ENCODE assay signal across 1 cellular context in the genomic region with DNA sequence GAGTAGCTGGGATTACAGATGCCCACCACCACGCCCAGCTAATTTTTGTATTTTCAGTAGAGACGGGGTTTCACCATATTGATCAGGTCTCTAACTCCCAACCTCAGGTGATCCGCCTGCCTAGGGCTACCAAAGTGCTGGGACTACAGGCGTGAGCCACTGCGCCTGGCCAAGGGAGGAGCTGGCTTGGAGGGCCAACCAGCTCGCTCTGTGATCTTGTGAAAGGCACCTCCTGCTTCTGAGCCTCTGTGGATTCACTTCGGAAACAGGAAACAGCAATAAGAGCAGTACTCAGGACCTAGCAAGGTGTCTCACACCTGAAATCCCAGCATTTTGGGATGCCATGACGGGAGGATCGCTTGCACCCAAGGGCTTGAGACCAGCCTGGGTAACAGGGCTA.
TF ChIP-seq lines count a peak whose summit lies in the region.

No MANE protein-coding gene starts in this region.

TF ChIP-seq in IMR-90, 13 proteins besides CTCF, POLR2A, EP300 and RAD21:
- TF ChIP-seq CHD1 (IDR thresholded peaks at IDR 0.05; ENCODE audit: low read depth, low read length) = no peak
- no peak for TF ChIP-seq FOS (IDR thresholded peaks at IDR 0.05; ENCODE audit: low read depth, low read length)
- TF ChIP-seq CEBPB (IDR thresholded peaks at IDR 0.05; ENCODE audit: low read depth, low read length) = no peak
- TF ChIP-seq, protein P1, sequence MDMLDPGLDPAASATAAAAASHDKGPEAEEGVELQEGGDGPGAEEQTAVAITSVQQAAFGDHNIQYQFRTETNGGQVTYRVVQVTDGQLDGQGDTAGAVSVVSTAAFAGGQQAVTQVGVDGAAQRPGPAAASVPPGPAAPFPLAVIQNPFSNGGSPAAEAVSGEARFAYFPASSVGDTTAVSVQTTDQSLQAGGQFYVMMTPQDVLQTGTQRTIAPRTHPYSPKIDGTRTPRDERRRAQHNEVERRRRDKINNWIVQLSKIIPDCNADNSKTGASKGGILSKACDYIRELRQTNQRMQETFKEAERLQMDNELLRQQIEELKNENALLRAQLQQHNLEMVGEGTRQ (IDR thresholded peaks at IDR 0.05; ENCODE audit: low read depth, low read length) = no peak
- no peak for TF ChIP-seq RCOR1 (IDR thresholded peaks at IDR 0.05; ENCODE audit: insufficient replicate concordance, low read length)
- TF ChIP-seq, protein P2, sequence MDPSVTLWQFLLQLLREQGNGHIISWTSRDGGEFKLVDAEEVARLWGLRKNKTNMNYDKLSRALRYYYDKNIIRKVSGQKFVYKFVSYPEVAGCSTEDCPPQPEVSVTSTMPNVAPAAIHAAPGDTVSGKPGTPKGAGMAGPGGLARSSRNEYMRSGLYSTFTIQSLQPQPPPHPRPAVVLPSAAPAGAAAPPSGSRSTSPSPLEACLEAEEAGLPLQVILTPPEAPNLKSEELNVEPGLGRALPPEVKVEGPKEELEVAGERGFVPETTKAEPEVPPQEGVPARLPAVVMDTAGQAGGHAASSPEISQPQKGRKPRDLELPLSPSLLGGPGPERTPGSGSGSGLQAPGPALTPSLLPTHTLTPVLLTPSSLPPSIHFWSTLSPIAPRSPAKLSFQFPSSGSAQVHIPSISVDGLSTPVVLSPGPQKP (IDR thresholded peaks at IDR 0.05; ENCODE audit: borderline replicate concordance, low read depth, low read length) = no peak
- TF ChIP-seq RFX5 (IDR thresholded peaks at IDR 0.05; ENCODE audit: low read depth, low read length) = no peak
- no peak for TF ChIP-seq MAFK (IDR thresholded peaks at IDR 0.05; ENCODE audit: low read depth, low read length)
- TF ChIP-seq MXI1 (IDR thresholded peaks at IDR 0.05; ENCODE audit: borderline replicate concordance, low read depth, low read length) = no peak
- no peak for TF ChIP-seq NFE2L2 (IDR thresholded peaks at IDR 0.05; ENCODE audit: low read depth, low read length)
- TF ChIP-seq MAZ (IDR thresholded peaks at IDR 0.05; ENCODE audit: borderline replicate concordance, low read depth, low read length) = no peak
- TF ChIP-seq BHLHE40 (IDR thresholded peaks at IDR 0.05; ENCODE audit: low read depth, low read length) = no peak
- TF ChIP-seq SMC3 (IDR thresholded peaks at IDR 0.05; ENCODE audit: low read depth, low read length) = no peak
